8 cellular contexts compared by ENCODE assay signal in the genomic region with DNA sequence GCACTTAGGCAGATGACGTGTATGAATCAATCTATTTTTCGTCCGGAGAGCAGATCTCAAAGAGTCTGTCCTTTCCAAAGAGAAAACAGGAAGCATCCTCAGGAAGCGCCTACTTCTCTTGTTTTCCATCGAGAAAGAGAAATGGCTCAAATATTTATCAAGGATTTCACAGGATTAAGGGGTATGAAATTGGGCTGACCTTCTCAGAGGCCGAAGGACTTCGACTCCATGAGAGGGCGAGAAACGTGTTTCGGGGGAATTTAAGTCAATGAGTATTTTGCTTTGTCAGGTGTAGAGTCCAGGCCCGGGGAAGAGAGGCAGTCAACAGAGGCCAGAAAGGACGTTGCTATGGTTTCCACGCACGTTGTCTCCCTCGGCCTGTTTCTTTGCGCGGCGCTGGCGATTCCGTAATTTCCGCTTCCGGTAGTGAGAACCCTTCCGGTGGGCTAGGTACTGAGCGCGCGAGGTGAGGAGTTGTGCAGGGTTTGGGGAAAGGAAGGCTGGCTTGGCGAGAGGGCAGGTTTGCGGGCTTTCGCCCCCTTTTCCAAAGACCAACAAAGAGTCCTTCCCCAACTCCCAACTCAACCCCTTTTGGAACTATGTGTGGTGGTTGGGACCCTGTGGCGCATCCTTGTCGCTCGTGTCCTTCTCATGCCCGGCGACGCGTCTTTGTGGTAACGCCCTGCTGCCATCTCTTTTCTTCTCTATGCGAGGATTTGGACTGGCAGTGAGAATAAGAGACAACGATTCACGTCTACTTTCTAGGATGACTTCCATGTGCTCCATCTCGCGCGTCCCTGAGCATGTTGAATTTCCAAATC. TPM values are rescaled to one million over a fixed set of nuclear protein-coding genes. Genes with fewer than 3 reads are reported as not detected.
DNase-seq lines count a peak whose midpoint lies in the region; ATAC-seq, FAIRE-seq and TF ChIP-seq lines count a peak whose summit lies in the region.

MRPS21 (plus strand) TSS at position 429 of the 821 bp plus-strand sequence. CDS start 506 bp downstream, outside the sequence.

- H3K9me3 ChIP-seq in right atrium auricular region (no peaks in the 10 kb centered on the region), psoas muscle (no peaks in the 10 kb centered on the region)

- H3K27ac ChIP-seq in angular gyrus (ENCODE audit: low read depth, low read length) (peak within 1 kb of the TSS; percentile 94), right atrium auricular region (peak within 1 kb of the TSS; percentile 83 to 84), psoas muscle (peak within 1 kb of the TSS; percentile 86)

- no peak for TF ChIP-seq CTCF in right atrium auricular region (IDR thresholded peaks at IDR 0.05)
- no peak for TF ChIP-seq CTCF in psoas muscle (IDR thresholded peaks at IDR 0.05)

- FAIRE-seq in urothelium cell line (lab: Jason Lieb, UNC), result no peak

- peaks cover 0 to 13% of the 10 kb centered on the region in 2 donors for H3K4me1 ChIP-seq in right atrium auricular region
- H3K4me1 ChIP-seq in psoas muscle, result peaks cover 19% of the 10 kb centered on the region

- H3K36me3 ChIP-seq in right atrium auricular region, result peaks cover 23% of the 10 kb centered on the region
- peaks cover 0 to 42% of the 10 kb centered on the region in 2 donors for H3K36me3 ChIP-seq in psoas muscle (ENCODE audit: insufficient read depth in 1 of 2, low read depth in 1 of 2)

- peak; percentile 59 for ATAC-seq in GM18499 (IDR thresholded peaks at IDR 0.05; ENCODE audit: insufficient read depth, unreplicated experiment)
- peak; percentile 79 for ATAC-seq in HG02970 (IDR thresholded peaks at IDR 0.05; ENCODE audit: low FRiP score, unreplicated experiment)
- ATAC-seq in psoas muscle, result peak; percentile 96 to 99 (median 98)

- DNase-seq in NCI-H1930 (lab: John Stamatoyannopoulos, UW), result peak; percentile 88 to 90
- DNase-seq in right atrium auricular region (ENCODE audit: low spot score), result peak; percentile 93
- peak; percentile 89 to 95 for DNase-seq in psoas muscle
- peak; percentile 87 for DNase-seq in urothelium cell line (ENCODE audit: low spot score)

- H3K27me3 ChIP-seq in right atrium auricular region, result no peaks in the 10 kb centered on the region
- no peaks in the 10 kb centered on the region for H3K27me3 ChIP-seq in psoas muscle (ENCODE audit: insufficient read depth in 3 of 3, low read length in 2 of 3)

- peak within 1 kb of the TSS; percentile 80 to 83 for H3K4me3 ChIP-seq in right atrium auricular region
- peak within 1 kb of the TSS; percentile 79 for H3K4me3 ChIP-seq in psoas muscle

- intact Hi-C loops in T-helper 2 cell treated with Interferon-gamma antibody and Interleukin-4, amounts not matched to agents 100 ng/mL and 5 ng/mL, for 36 hours (cut with micrococcal nuclease), result loop anchor here (1.0 to 5.0 kb wide), 4 partner anchors 11 to 56 kb away; partner anchors contain the start of genes ANP32E, APH1A and CIART
- intact Hi-C loops in psoas muscle (cut with DNase I), result no loop called here

- WGBS in psoas muscle, 3 donors, result 5% methylated on average over 43 of the region's 43 CpGs

RNA-seq across cellular contexts. Expression of gene MRPS21, which starts in this region (rescaled TPM):
- 61.8 and 67.2 TPM in 2 replicates for total RNA-seq in T-helper 2 cell treated with Interferon-gamma antibody and Interleukin-4, amounts not matched to agents 100 ng/mL and 5 ng/mL, for 36 hours
- total RNA-seq in right atrium auricular region (10 to 100 TPM; 45.5 to 45.9 TPM), psoas muscle (10 to 100 TPM; 50.1 to 55.0 (median 53.2) TPM)
- polyA plus RNA-seq in psoas muscle, result 10 to 100 TPM; 53.4 to 87.8 (median 55.6) TPM

Comparison
In these comparisons a context has a peak if more than half of its experiments do, and no peak if none do; other contexts are left out.
1. Peak in every context shown above with its lines: DNase-seq, ATAC-seq, H3K4me3 ChIP-seq and H3K27ac ChIP-seq.